Comparison of ENCODE assay signal across 15 cellular contexts in the genomic region with DNA sequence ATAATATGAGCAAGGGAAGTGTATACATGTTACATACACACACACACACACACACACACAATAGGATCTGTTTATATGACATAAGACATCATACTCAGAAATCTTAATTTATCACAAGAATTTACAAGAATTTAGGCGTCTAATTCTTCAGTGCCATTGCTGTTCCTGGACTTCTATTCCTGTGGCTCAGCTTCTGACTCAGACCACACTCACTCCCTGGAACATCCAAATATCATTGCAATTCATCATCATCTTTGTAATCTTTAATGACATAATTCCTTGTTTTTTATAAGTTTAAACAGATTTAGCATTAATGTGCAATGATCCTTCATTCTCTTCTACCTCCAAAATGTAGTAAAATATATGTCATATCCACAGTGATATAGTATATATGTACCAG.
DNase-seq lines count a peak whose midpoint lies in the region; ATAC-seq and TF ChIP-seq lines count a peak whose summit lies in the region.
"Had no signal": no experiment of that assay in that cellular context is flagged by ENCODE, and none has a peak within 500 bp of the region (broad histone marks: within the 10 kb centered on the region; RNA-seq: fewer than 3 reads in every experiment).

No MANE protein-coding gene starts in this region.

- in situ Hi-C loops in ACHN (cut with HindIII; ENCODE audit: low pct_ligation_motif_present, low pct_unique_long_range_greater_than_20kb, low sequenced_read_pairs) (no loop called here), astrocyte of the cerebellum (cut with HindIII; ENCODE audit: low sequenced_read_pairs) (no loop called here)

- TF ChIP-seq CTCF in astrocyte of the cerebellum (IDR thresholded peaks at IDR 0.05; ENCODE audit: low read depth, low read length, missing control alignments) = no peak
- no peak for TF ChIP-seq CTCF in omental fat pad (IDR thresholded peaks at IDR 0.05)

- ATAC-seq in HG03571 (IDR thresholded peaks at IDR 0.05; ENCODE audit: unreplicated experiment) = no peak
- ATAC-seq in omental fat pad (ENCODE audit: low FRiP score) = no peak
- ATAC-seq: naive thymus-derived CD4-positive, alpha-beta T cell had no signal

- H3K4me3 ChIP-seq in astrocyte of the cerebellum (ENCODE audit: low read depth, low read length) = no peak overlapping the region
- H3K4me3 ChIP-seq: tibial artery had no signal

- DNase-seq in ACHN (peak; percentile 14), HT1080 (ENCODE audit: low read depth) (peak; percentile 76), astrocyte of the cerebellum (ENCODE audit: low read depth) (peak; percentile 23), foreskin melanocyte (peak; percentile 5), NCI-H1694 (lab: John Stamatoyannopoulos, UW) (no peak), activated gamma-delta T cell (lab: John Stamatoyannopoulos, UW) (no peak), omental fat pad (ENCODE audit: low spot score) (no peak)
- DNase-seq: activated CD4-positive, CD25-positive, alpha-beta regulatory T cell; activated naive CD4-positive, alpha-beta T cell treated with anti-CD3 and anti-CD28 coated beads, Interleukin-2, amount 50 U/mL, for 16 hours; COR-L47; naive thymus-derived CD4-positive, alpha-beta T cell; NCI-H1417 treated with DMSO at 0.1 percent for 48 hours; OCI-M1; tibial artery had no signal

Comparison
In these comparisons a context has a peak if more than half of its experiments do, and no peak if none do; other contexts are left out.
1. DNase-seq: peak in ACHN (single experiment), HT1080 (single experiment), astrocyte of the cerebellum (single experiment) and foreskin melanocyte (single experiment); none in NCI-H1694 (single experiment), activated gamma-delta T cell (single experiment) and omental fat pad (single experiment).